In the genomic region with DNA sequence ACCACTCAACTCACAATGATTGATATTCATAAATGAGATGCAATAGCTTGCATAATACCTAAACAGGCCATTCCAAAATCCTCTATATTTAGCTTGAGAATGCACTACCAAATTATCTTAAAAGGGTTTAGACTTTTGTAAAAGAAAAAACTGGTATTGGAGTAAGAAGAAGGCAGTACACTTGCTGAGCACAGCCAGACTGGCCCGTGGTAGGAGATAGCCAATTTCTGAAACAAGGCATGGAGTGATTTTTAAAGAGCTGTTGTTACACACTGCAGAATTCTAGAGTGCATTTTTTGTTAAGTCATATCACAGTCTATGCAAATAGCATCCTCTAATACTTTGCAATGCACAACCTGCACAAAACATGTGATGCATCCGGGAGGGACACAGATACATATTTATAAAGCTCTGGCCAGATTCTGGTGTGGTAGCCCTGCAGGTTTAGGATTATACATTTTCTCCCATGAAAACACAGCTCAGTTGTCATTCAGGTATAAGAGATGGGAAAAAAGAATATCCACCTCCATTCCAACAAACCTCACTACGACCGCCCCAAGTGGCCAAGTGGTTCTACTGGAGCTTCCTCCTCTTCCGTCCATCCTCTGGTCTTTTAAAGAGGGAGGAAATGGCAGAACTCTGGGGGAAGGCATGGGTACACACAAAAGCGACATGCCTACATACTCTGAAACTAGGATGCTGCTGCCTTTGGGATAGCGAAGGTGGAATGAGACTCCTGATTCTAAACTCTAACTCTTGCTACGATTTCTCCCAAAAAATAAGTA, we compare ENCODE assay signal across 21 cellular contexts. TPM values are rescaled to one million over a fixed set of nuclear protein-coding genes. Genes with fewer than 3 reads are reported as not detected.
A peak's percentile ranks its signal among the peaks of the same experiment; 100 is the strongest.
DNase-seq lines count a peak whose midpoint lies in the region; ATAC-seq and TF ChIP-seq lines count a peak whose summit lies in the region.
"Had no signal": no experiment of that assay in that cellular context is flagged by ENCODE, and none has a peak within 500 bp of the region (broad histone marks: within the 10 kb centered on the region; RNA-seq: fewer than 3 reads in every experiment).

No MANE protein-coding gene starts in this region.

- no peak overlapping the region for H3K4me2 ChIP-seq in GM23338
- no peak overlapping the region for H3K4me2 ChIP-seq in PC-3 (ENCODE audit: low read length)
- H3K4me2 ChIP-seq: SK-N-SH had no signal

- H3K9me3 Mint-ChIP-seq in GM23338 (no peaks in the 10 kb centered on the region; the same call in 2 of the 3 replicates), osteocyte (ENCODE audit: unreplicated experiment) (no peaks in the 10 kb centered on the region)
- no peaks in the 10 kb centered on the region for H3K9me3 Mint-ChIP-seq in activated naive CD4-positive, alpha-beta T cell treated with anti-CD3 and anti-CD28 coated beads, Interleukin-2, amount 50 U/mL, for 72 hours
- H3K9me3 Mint-ChIP-seq: CD8-positive, alpha-beta memory T cell had no signal

- H3K27me3 ChIP-seq in GM23338 (ENCODE audit: insufficient read depth) (no peaks in the 10 kb centered on the region), PC-3 (ENCODE audit: low read length) (no peaks in the 10 kb centered on the region)
- H3K27me3 ChIP-seq: MG63 had no signal

- H3K9ac ChIP-seq in PC-3 (ENCODE audit: low read length), result no peak overlapping the region
- H3K9ac ChIP-seq: SK-N-SH had no signal

- H3K4me3 ChIP-seq in GM23338 (no peak overlapping the region), PC-3 (ENCODE audit: low read length) (no peak overlapping the region), coronary artery (no peak overlapping the region)
- H3K4me3 ChIP-seq: MG63 had no signal

- H3K27ac ChIP-seq in GM23338 (ENCODE audit: low read depth), result no peak overlapping the region
- H3K27ac ChIP-seq in PC-3 (ENCODE audit: low read length), result no peak overlapping the region
- peak overlapping the region; percentile 42 to 45 for H3K27ac ChIP-seq in coronary artery
- H3K27ac ChIP-seq: HL-60 had no signal

- peak; percentile 28 to 42; a peak in 3 of 4 replicates for TF ChIP-seq CTCF in GM23338 (conservative IDR thresholded peaks at IDR 0.05; ENCODE audit: low read depth in 2 of 2)
- no peak for TF ChIP-seq CTCF in PC-3 (conservative IDR thresholded peaks at IDR 0.05; ENCODE audit: low read depth, low read length)
- no peak for TF ChIP-seq CTCF in coronary artery (IDR thresholded peaks at IDR 0.05)
- no peak for TF ChIP-seq CTCF in osteocyte (IDR thresholded peaks at IDR 0.05)

- ATAC-seq in GM23338 (no peak), PC-3 (no peak), HG03095 (IDR thresholded peaks at IDR 0.05; ENCODE audit: unreplicated experiment) (no peak)
- ATAC-seq in activated naive CD4-positive, alpha-beta T cell treated with anti-CD3 and anti-CD28 coated beads, Interleukin-2, amount 50 U/mL, for 72 hours, result no peak

- no peaks in the 10 kb centered on the region for H3K9me3 ChIP-seq in PC-3 (ENCODE audit: low read length)
- H3K9me3 ChIP-seq: MG63, SK-N-SH had no signal

- H3K36me3 ChIP-seq in GM23338 (ENCODE audit: insufficient read depth) (no peaks in the 10 kb centered on the region), PC-3 (ENCODE audit: low read depth, low read length) (peaks cover 73% of the 10 kb centered on the region)

- H3K4me1 Mint-ChIP-seq in GM23338 (peaks cover 57% of the 10 kb centered on the region), osteocyte (ENCODE audit: unreplicated experiment) (peaks cover 48% of the 10 kb centered on the region)

- no peak overlapping the region for H3K4me3 Mint-ChIP-seq in GM23338
- no peak overlapping the region for H3K4me3 Mint-ChIP-seq in osteocyte (ENCODE audit: unreplicated experiment)
- H3K4me3 Mint-ChIP-seq: CD8-positive, alpha-beta memory T cell had no signal

- H3K79me2 ChIP-seq in GM23338 (replicated peaks; ENCODE audit: insufficient read depth) (no peaks in the 10 kb centered on the region), PC-3 (ENCODE audit: low read length) (peaks cover 99% of the 10 kb centered on the region)

- no peak overlapping the region for H3K27ac Mint-ChIP-seq in GM23338
- peak overlapping the region; percentile 78 for H3K27ac Mint-ChIP-seq in osteocyte (ENCODE audit: unreplicated experiment)
- no peak overlapping the region for H3K27ac Mint-ChIP-seq in activated naive CD4-positive, alpha-beta T cell treated with anti-CD3 and anti-CD28 coated beads, Interleukin-2, amount 50 U/mL, for 72 hours

- H2AFZ ChIP-seq in GM23338 (no peak overlapping the region), PC-3 (ENCODE audit: low read length) (no peak overlapping the region)

- no peaks in the 10 kb centered on the region for H4K20me1 ChIP-seq in GM23338 (replicated peaks; ENCODE audit: insufficient read depth)
- peaks cover 12% of the 10 kb centered on the region; the same call in 1 of the 2 replicates for H4K20me1 ChIP-seq in PC-3 (ENCODE audit: low read length)

- H3K4me1 ChIP-seq in GM23338 (ENCODE audit: insufficient read depth) (peaks cover 33% of the 10 kb centered on the region), PC-3 (ENCODE audit: insufficient read depth, low read length) (peaks cover 3% of the 10 kb centered on the region; the same call in 1 of the 2 replicates)

- CTCF ChIA-PET in PC-3 (lab: Charles Lee), result no interaction called here

- H3K36me3 Mint-ChIP-seq in GM23338 (ENCODE audit: low read depth), result peaks cover 19% of the 10 kb centered on the region
- H3K36me3 Mint-ChIP-seq in osteocyte (ENCODE audit: unreplicated experiment), result peaks cover 3% of the 10 kb centered on the region
- no peaks in the 10 kb centered on the region for H3K36me3 Mint-ChIP-seq in activated naive CD4-positive, alpha-beta T cell treated with anti-CD3 and anti-CD28 coated beads, Interleukin-2, amount 50 U/mL, for 72 hours
- H3K36me3 Mint-ChIP-seq: CD8-positive, alpha-beta memory T cell had no signal

- H3K9me2 ChIP-seq in GM23338 (ENCODE audit: insufficient read depth) (no peaks in the 10 kb centered on the region), PC-3 (replicated peaks; ENCODE audit: low read length) (no peaks in the 10 kb centered on the region)
- H3K9me2 ChIP-seq: SK-N-SH had no signal

- BruUV-seq in PC-3 (replicated peaks; lab: Mats Ljungman, UMichigan), result TSS peak; percentile 3

- H3F3A ChIP-seq in GM23338 (replicated peaks; ENCODE audit: low read depth), result 0 out of 2 replicates have a peak, but pooled peaks cover under 1% of the 10 kb centered on the region
- H3F3A ChIP-seq in PC-3 (ENCODE audit: low read length, unreplicated experiment), result peaks cover 6% of the 10 kb centered on the region

- intact Hi-C loops in PC-3 (cut with micrococcal nuclease), result no loop called here

- POLR2A ChIA-PET in PC-3 (lab: Charles Lee; ENCODE audit: unreplicated experiment), result no interaction called here

- peak; percentile 55 for DNase-seq in GM23338 (ENCODE audit: low spot score)
- DNase-seq in PC-3, result no peak
- no peak for DNase-seq in coronary artery (ENCODE audit: low spot score)
- DNase-seq in osteocyte (ENCODE audit: extremely low spot score, unreplicated experiment), result peak; percentile 11
- no peak for DNase-seq in activated CD4-positive, alpha-beta T cell treated with anti-CD3 and anti-CD28 coated beads for 48 hours
- DNase-seq in retina, result no peak
- DNase-seq in activated naive CD4-positive, alpha-beta T cell treated with anti-CD3 and anti-CD28 coated beads, Interleukin-2, amount 50 U/mL, for 72 hours (ENCODE audit: low spot score in 2 of 2), result no peak
- DNase-seq: C1 segment of cervical spinal cord; CD8-positive, alpha-beta memory T cell; Karpas-422; MG63; NCI-H1092 treated with DMSO at 0.1 percent for 48 hours; NCI-H146; NCI-H2081; NCI-H2171 treated with DMSO at 0.1 percent for 48 hours; NCI-H446 treated with DMSO at 0.1 percent for 48 hours; NCI-H69; SHP77 treated with DMSO at 0.1 percent for 48 hours; SK-N-SH had no signal

- peaks cover 15% of the 10 kb centered on the region for H3K27me3 Mint-ChIP-seq in GM23338 (ENCODE audit: insufficient read depth, low read depth, poor library complexity)
- no peaks in the 10 kb centered on the region for H3K27me3 Mint-ChIP-seq in osteocyte (ENCODE audit: unreplicated experiment)

TF ChIP-seq in GM23338, 12 proteins besides CTCF, POLR2A, EP300 and RAD21 (continues in another document):
- TF ChIP-seq EZH2 (IDR thresholded peaks at IDR 0.05; ENCODE audit: low read depth, unreplicated experiment) (no peak), CREB1 (CRISPR knock-in tag; IDR thresholded peaks at IDR 0.05; ENCODE audit: low read depth) (no peak), STAT1 (IDR thresholded peaks at IDR 0.05; ENCODE audit: unreplicated experiment) (no peak), JUNB (IDR thresholded peaks at IDR 0.05; ENCODE audit: unreplicated experiment) (no peak)
- TF ChIP-seq, protein P1, sequence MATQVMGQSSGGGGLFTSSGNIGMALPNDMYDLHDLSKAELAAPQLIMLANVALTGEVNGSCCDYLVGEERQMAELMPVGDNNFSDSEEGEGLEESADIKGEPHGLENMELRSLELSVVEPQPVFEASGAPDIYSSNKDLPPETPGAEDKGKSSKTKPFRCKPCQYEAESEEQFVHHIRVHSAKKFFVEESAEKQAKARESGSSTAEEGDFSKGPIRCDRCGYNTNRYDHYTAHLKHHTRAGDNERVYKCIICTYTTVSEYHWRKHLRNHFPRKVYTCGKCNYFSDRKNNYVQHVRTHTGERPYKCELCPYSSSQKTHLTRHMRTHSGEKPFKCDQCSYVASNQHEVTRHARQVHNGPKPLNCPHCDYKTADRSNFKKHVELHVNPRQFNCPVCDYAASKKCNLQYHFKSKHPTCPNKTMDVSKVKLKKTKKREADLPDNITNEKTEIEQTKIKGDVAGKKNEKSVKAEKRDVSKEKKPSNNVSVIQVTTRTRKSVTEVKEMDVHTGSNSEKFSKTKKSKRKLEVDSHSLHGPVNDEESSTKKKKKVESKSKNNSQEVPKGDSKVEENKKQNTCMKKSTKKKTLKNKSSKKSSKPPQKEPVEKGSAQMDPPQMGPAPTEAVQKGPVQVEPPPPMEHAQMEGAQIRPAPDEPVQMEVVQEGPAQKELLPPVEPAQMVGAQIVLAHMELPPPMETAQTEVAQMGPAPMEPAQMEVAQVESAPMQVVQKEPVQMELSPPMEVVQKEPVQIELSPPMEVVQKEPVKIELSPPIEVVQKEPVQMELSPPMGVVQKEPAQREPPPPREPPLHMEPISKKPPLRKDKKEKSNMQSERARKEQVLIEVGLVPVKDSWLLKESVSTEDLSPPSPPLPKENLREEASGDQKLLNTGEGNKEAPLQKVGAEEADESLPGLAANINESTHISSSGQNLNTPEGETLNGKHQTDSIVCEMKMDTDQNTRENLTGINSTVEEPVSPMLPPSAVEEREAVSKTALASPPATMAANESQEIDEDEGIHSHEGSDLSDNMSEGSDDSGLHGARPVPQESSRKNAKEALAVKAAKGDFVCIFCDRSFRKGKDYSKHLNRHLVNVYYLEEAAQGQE (IDR thresholded peaks at IDR 0.05; ENCODE audit: unreplicated experiment), result no peak

RNA-seq across cellular contexts. Expression of a gene that starts 40.8 kb away (rescaled TPM):
- 9.7 and 10.5 TPM in 2 replicates for total RNA-seq in GM23338 (2014; rRNA removed; shearing (Covaris generic))
- polyA plus RNA-seq in GM23338 (2016; fragmentation: Nextera tagmentation; extraction: Ambion mirVana), result 5.4 and 5.5 TPM in 2 replicates
- total RNA-seq in PC-3 (2014; rRNA removed) (169 and 171 TPM in 2 replicates), osteocyte (7.9 and 8.8 TPM in 2 replicates)
- under 1 TPM; 0.25 to 0.72 TPM for total RNA-seq in activated naive CD4-positive, alpha-beta T cell treated with anti-CD3 and anti-CD28 coated beads, Interleukin-2, amount 50 U/mL, for 72 hours

Comparison
In these comparisons a context has a peak if more than half of its experiments do, and no peak if none do; other contexts are left out.
1. DNase-seq: peak in GM23338 (single experiment) and osteocyte (single experiment); none in PC-3 (single experiment), coronary artery (single experiment), activated CD4-positive, alpha-beta T cell treated with anti-CD3 and anti-CD28 coated beads for 48 hours (single experiment), retina (single experiment) and activated naive CD4-positive, alpha-beta T cell treated with anti-CD3 and anti-CD28 coated beads, Interleukin-2, amount 50 U/mL, for 72 hours (0 of 2).
2. H3K27ac ChIP-seq: peak in coronary artery (2 of 2); none in GM23338 (single experiment) and PC-3 (single experiment).
3. CTCF ChIP-seq: peak in GM23338 (2 of 2); none in PC-3 (single experiment), coronary artery (single experiment) and osteocyte (single experiment).
4. RNA of a gene that starts 40.8 kb away (total RNA-seq): 169 to 171 TPM in PC-3; 9.7 to 10.5 TPM in GM23338, 7.9 to 8.8 TPM in osteocyte and 0.25 to 0.72 TPM in activated naive CD4-positive, alpha-beta T cell treated with anti-CD3 and anti-CD28 coated beads, Interleukin-2, amount 50 U/mL, for 72 hours; every median in the first group is over 10 times any median in the second.